29 cellular contexts compared by ENCODE assay signal in genomic region chr11:2346014-2346413, GRCh38. TPM values are rescaled to one million over a fixed set of nuclear protein-coding genes. Genes with fewer than 3 reads are reported as not detected.
"Had no signal": no experiment of that assay in that cellular context is flagged by ENCODE, and none has a peak within 500 bp of the region (broad histone marks: within the 10 kb centered on the region; RNA-seq: fewer than 3 reads in every experiment).

No MANE protein-coding gene starts in this region.

- H3K4me1 ChIP-seq: neural progenitor cell, pancreas, prostate gland, right atrium auricular region, sigmoid colon, stomach, suprapubic skin, tibial artery, transverse colon, vagina had no signal

- H3K9ac ChIP-seq: neural progenitor cell had no signal

- H3K4me3 ChIP-seq: neural progenitor cell, pancreas, prostate gland, right atrium auricular region, right lobe of liver, sigmoid colon, stomach, suprapubic skin, testis, tibial artery, transverse colon, vagina had no signal

- H3K36me3 Mint-ChIP-seq: natural killer cell; neural progenitor cell; stimulated activated effector memory CD8-positive, alpha-beta T cell treated with anti-CD3 and anti-CD28 coated beads, Interleukin-12 subunit alpha, Interleukin-12 subunit beta, amount 100 ng/mL, for 72 hours; type B pancreatic cell had no signal

- DNase-seq: naive thymus-derived CD4-positive, alpha-beta T cell; natural killer cell; nucleus accumbens; pancreas; retina; right lobe of liver; sigmoid colon; small intestine; stimulated activated CD4-positive, alpha-beta T cell treated with anti-CD3 and anti-CD28 coated beads, Interleukin-15, amount 100 ng/mL, for 24 hours; stimulated activated CD4-positive, alpha-beta T cell treated with anti-CD3 and anti-CD28 coated beads, Interleukin-2, amount 100 ng/mL, for 24 hours; stimulated activated CD4-positive, alpha-beta T cell treated with anti-CD3 and anti-CD28 coated beads, Interleukin-2, amount 100 ng/mL, for 48 hours; stimulated activated CD4-positive, alpha-beta T cell treated with anti-CD3 and anti-CD28 coated beads, Interleukin-4, amount 100 ng/mL, for 24 hours; stimulated activated naive B cell treated with anti-CD40 and anti-IgM and Interleukin-4, amounts not matched to agents 10 μg/mL and 1 μg/mL and 100 μg/mL, for 72 hours; stimulated activated naive CD4-positive, alpha-beta T cell treated with Interleukin-2 at 50 U/mL for 16 hours; stomach; testis; tibial artery; transverse colon had no signal

- H3K27me3 Mint-ChIP-seq: stimulated activated naive B cell treated with anti-CD40 and anti-IgM and Interleukin-4, amounts not matched to agents 10 μg/mL and 1 μg/mL and 100 μg/mL, for 72 hours; stimulated activated naive CD8-positive, alpha-beta T cell treated with anti-CD3 and anti-CD28 coated beads, Interleukin-15, Interleukin-2, amounts not matched to agents 100 ng/mL and 50 ng/mL, for 24 hours had no signal

- H3K27ac ChIP-seq: neural progenitor cell, neutrophil, pancreas, prostate gland, right atrium auricular region, right lobe of liver, sigmoid colon, stomach, suprapubic skin, testis, tibial artery, transverse colon, vagina had no signal

- H3K36me3 ChIP-seq: neural progenitor cell, neutrophil, pancreas, prostate gland, right atrium auricular region, right lobe of liver, sigmoid colon, stomach, suprapubic skin, tibial artery, transverse colon, vagina had no signal

- H3K9me3 ChIP-seq: neutrophil, pancreas, prostate gland, right lobe of liver, testis, transverse colon, vagina had no signal

- H2AFZ ChIP-seq: neural progenitor cell had no signal

- H3K4me2 ChIP-seq: neural progenitor cell had no signal

- H3K27me3 ChIP-seq: neural progenitor cell, pancreas, right atrium auricular region, right lobe of liver, sigmoid colon, stomach, suprapubic skin, testis, tibial artery, transverse colon, vagina had no signal

- H3K4me1 Mint-ChIP-seq: naive thymus-derived CD4-positive, alpha-beta T cell; natural killer cell; nephron; neural progenitor cell; stimulated activated effector memory CD8-positive, alpha-beta T cell treated with anti-CD3 and anti-CD28 coated beads, Interleukin-12 subunit alpha, Interleukin-12 subunit beta, amount 100 ng/mL, for 72 hours; stimulated activated naive B cell treated with anti-CD40 and anti-IgM and Interleukin-4, amounts not matched to agents 10 μg/mL and 1 μg/mL and 100 μg/mL, for 72 hours had no signal

- H3K4me3 Mint-ChIP-seq: naive thymus-derived CD4-positive, alpha-beta T cell; natural killer cell; nephron; neural progenitor cell; stimulated activated effector memory CD8-positive, alpha-beta T cell treated with anti-CD3 and anti-CD28 coated beads, Interleukin-12 subunit alpha, Interleukin-12 subunit beta, amount 100 ng/mL, for 72 hours; stimulated activated naive B cell treated with anti-CD40 and anti-IgM and Interleukin-4, amounts not matched to agents 10 μg/mL and 1 μg/mL and 100 μg/mL, for 72 hours; stimulated activated naive CD8-positive, alpha-beta T cell treated with anti-CD3 and anti-CD28 coated beads, Interleukin-15, Interleukin-2, amounts not matched to agents 100 ng/mL and 50 ng/mL, for 24 hours; type B pancreatic cell had no signal

- H3K9me3 Mint-ChIP-seq: natural killer cell; stimulated activated effector memory CD8-positive, alpha-beta T cell treated with anti-CD3 and anti-CD28 coated beads, Interleukin-12 subunit alpha, Interleukin-12 subunit beta, amount 100 ng/mL, for 72 hours had no signal

- H3K27ac Mint-ChIP-seq: naive thymus-derived CD4-positive, alpha-beta T cell; natural killer cell; nephron; neural progenitor cell; stimulated activated effector memory CD8-positive, alpha-beta T cell treated with anti-CD3 and anti-CD28 coated beads, Interleukin-12 subunit alpha, Interleukin-12 subunit beta, amount 100 ng/mL, for 72 hours; stimulated activated naive B cell treated with anti-CD40 and anti-IgM and Interleukin-4, amounts not matched to agents 10 μg/mL and 1 μg/mL and 100 μg/mL, for 72 hours; stimulated activated naive CD8-positive, alpha-beta T cell treated with anti-CD3 and anti-CD28 coated beads, Interleukin-15, Interleukin-2, amounts not matched to agents 100 ng/mL and 50 ng/mL, for 24 hours; type B pancreatic cell had no signal

RNA-seq across cellular contexts. Expression of gene TSPAN32, which starts 44.2 kb away (rescaled TPM):
- polyA plus RNA-seq: neural cell had no signal

RNA-seq across cellular contexts. Expression of gene C11orf21, which starts 44.3 kb away (rescaled TPM):
- polyA plus RNA-seq: neural cell had no signal
